ENCODE assay signal across 10 cellular contexts in the genomic region with DNA sequence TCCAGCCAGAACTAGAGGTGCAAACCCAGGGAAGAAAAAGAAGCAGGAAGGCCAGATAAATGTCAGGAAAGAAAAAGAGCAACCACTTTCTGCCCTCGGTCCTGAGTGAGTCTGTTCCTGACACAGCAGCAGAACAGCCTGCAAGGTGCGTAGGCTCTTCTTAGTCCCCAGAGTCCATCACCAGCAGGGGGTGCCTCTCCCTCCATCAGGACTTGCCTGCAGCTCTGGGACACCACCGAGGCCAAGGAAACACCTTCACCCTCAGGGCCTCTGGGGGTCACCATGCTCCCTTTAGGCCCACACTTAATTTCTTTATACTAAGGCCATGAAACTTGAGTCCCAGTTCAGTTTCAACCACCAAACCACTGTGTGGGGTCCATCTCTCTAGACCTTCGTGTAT. TPM values are rescaled to one million over a fixed set of nuclear protein-coding genes. Genes with fewer than 3 reads are reported as not detected.
A peak's percentile ranks its signal among the peaks of the same experiment; 100 is the strongest.
DNase-seq lines count a peak whose midpoint lies in the region; ATAC-seq, FAIRE-seq and TF ChIP-seq lines count a peak whose summit lies in the region.
"Had no signal": no experiment of that assay in that cellular context is flagged by ENCODE, and none has a peak within 500 bp of the region (broad histone marks: within the 10 kb centered on the region; RNA-seq: fewer than 3 reads in every experiment).

No MANE protein-coding gene starts in this region.

- H3K4me1 Mint-ChIP-seq in astrocyte (ENCODE audit: low read depth, unreplicated experiment) (peaks cover 7% of the 10 kb centered on the region), neural crest cell (peaks cover 17% of the 10 kb centered on the region)

- H3K4me2 ChIP-seq in astrocyte (ENCODE audit: low read length), result no peak overlapping the region

- H3K4me1 ChIP-seq in astrocyte (ENCODE audit: insufficient read depth, low read length), result peaks cover 20% of the 10 kb centered on the region

- ATAC-seq in GM18867 (IDR thresholded peaks at IDR 0.05; ENCODE audit: unreplicated experiment) (no peak), HG02981 (IDR thresholded peaks at IDR 0.05; ENCODE audit: unreplicated experiment) (no peak)

- no peak overlapping the region for H3K27ac ChIP-seq in astrocyte (ENCODE audit: low read depth, low read length)
- H3K27ac ChIP-seq: ascending aorta had no signal

- POLR2A ChIA-PET in HEK293T (lab: Yijun Ruan, JAX), result no interaction called here

- no peaks in the 10 kb centered on the region for H3K9me3 Mint-ChIP-seq in astrocyte (ENCODE audit: unreplicated experiment)
- no peaks in the 10 kb centered on the region for H3K9me3 Mint-ChIP-seq in neural crest cell
- H3K9me3 Mint-ChIP-seq: CD4-positive, alpha-beta memory T cell had no signal

- TF ChIP-seq CTCF in astrocyte (IDR thresholded peaks at IDR 0.05; ENCODE audit: insufficient read depth, low read depth, low read length), result peak; percentile 19
- TF ChIP-seq CTCF in neural crest cell (conservative IDR thresholded peaks at IDR 0.05), result peak; percentile 39

- H3K36me3 Mint-ChIP-seq in astrocyte (ENCODE audit: low read depth, unreplicated experiment) (peaks cover 5% of the 10 kb centered on the region), neural crest cell (ENCODE audit: low read depth) (no peaks in the 10 kb centered on the region)
- H3K36me3 Mint-ChIP-seq: CD4-positive, alpha-beta memory T cell had no signal

- no peaks in the 10 kb centered on the region for H3K9me3 ChIP-seq in astrocyte (ENCODE audit: insufficient read depth, low read depth, low read length)
- H3K9me3 ChIP-seq: ascending aorta had no signal

- H3K79me2 ChIP-seq in astrocyte (ENCODE audit: insufficient read depth, low read length), result peaks cover 23% of the 10 kb centered on the region

- H2AFZ ChIP-seq in astrocyte (ENCODE audit: low read depth, low read length), result no peak overlapping the region

- no peaks in the 10 kb centered on the region for H3K36me3 ChIP-seq in astrocyte (ENCODE audit: insufficient read depth, low read length)
- H3K36me3 ChIP-seq: ascending aorta had no signal

- no peak for FAIRE-seq in astrocyte (lab: Jason Lieb, UNC)

- H3K4me3 Mint-ChIP-seq in astrocyte (ENCODE audit: unreplicated experiment) (no peak overlapping the region), neural crest cell (no peak overlapping the region)

- peaks cover 29% of the 10 kb centered on the region for H4K20me1 ChIP-seq in astrocyte (ENCODE audit: insufficient read depth, low read length)

- DNase-seq in NCI-H526 (lab: John Stamatoyannopoulos, UW) (peak; percentile 35 to 75), NCI-H526 treated with DMSO at 0.1 percent for 48 hours (lab: John Stamatoyannopoulos, UW) (no peak), HEK293T (ENCODE audit: extremely low spot score) (peak; percentile 36), astrocyte (ENCODE audit: low read depth) (no peak), neural crest cell (ENCODE audit: low read depth, low spot score) (peak; percentile 20), RKO (ENCODE audit: low spot score) (no peak)
- DNase-seq: CD4-positive, alpha-beta memory T cell had no signal

- peaks cover 4% of the 10 kb centered on the region for H3K27me3 ChIP-seq in astrocyte (ENCODE audit: insufficient read depth, low read length)
- H3K27me3 ChIP-seq: ascending aorta had no signal

- H3K27me3 Mint-ChIP-seq in astrocyte (ENCODE audit: low read depth, unreplicated experiment), result peaks cover 71% of the 10 kb centered on the region
- peaks cover 72% of the 10 kb centered on the region for H3K27me3 Mint-ChIP-seq in neural crest cell (ENCODE audit: low read depth)

- CTCF ChIA-PET in HEK293T (lab: Yijun Ruan, JAX), result no interaction called here

- H3K27ac Mint-ChIP-seq in astrocyte (ENCODE audit: unreplicated experiment) (no peak overlapping the region), neural crest cell (ENCODE audit: unreplicated experiment) (no peak overlapping the region)
- H3K27ac Mint-ChIP-seq: CD4-positive, alpha-beta memory T cell had no signal

- H3K9ac ChIP-seq in astrocyte (ENCODE audit: low read length), result no peak overlapping the region

- no peak overlapping the region for H3K4me3 ChIP-seq in astrocyte (ENCODE audit: insufficient read depth, low read depth, low read length)
- H3K4me3 ChIP-seq: ascending aorta had no signal

TF ChIP-seq in HEK293T, 16 proteins besides CTCF, POLR2A, EP300 and RAD21:
- TF ChIP-seq, protein P1, sequence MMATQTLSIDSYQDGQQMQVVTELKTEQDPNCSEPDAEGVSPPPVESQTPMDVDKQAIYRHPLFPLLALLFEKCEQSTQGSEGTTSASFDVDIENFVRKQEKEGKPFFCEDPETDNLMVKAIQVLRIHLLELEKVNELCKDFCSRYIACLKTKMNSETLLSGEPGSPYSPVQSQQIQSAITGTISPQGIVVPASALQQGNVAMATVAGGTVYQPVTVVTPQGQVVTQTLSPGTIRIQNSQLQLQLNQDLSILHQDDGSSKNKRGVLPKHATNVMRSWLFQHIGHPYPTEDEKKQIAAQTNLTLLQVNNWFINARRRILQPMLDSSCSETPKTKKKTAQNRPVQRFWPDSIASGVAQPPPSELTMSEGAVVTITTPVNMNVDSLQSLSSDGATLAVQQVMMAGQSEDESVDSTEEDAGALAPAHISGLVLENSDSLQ (IDR thresholded peaks at IDR 0.05), result no peak
- TF ChIP-seq L3MBTL2 (conservative IDR thresholded peaks at IDR 0.05) (no peak), SP1 (IDR thresholded peaks at IDR 0.05) (no peak), HDGF (IDR thresholded peaks at IDR 0.05; ENCODE audit: borderline replicate concordance) (no peak), BHLHE40 (IDR thresholded peaks at IDR 0.05; ENCODE audit: borderline replicate concordance) (no peak), NFRKB (IDR thresholded peaks at IDR 0.05) (no peak)

RNA-seq across cellular contexts. Expression of gene NFASC, which starts 43.7 kb away (rescaled TPM):
- total RNA-seq in astrocyte, result 26.7 and 29.6 TPM in 2 replicates
- 11.1 and 12.9 TPM in 2 replicates for total RNA-seq in neural crest cell
- total RNA-seq: CD4-positive, alpha-beta memory T cell had no signal

Comparison
In these comparisons a context has a peak if more than half of its experiments do, and no peak if none do; other contexts are left out.
1. DNase-seq: peak in NCI-H526 (2 of 2), HEK293T (single experiment) and neural crest cell (single experiment); none in NCI-H526 treated with DMSO at 0.1 percent for 48 hours (single experiment), astrocyte (single experiment) and RKO (single experiment).